1 cellular context compared by ENCODE assay signal in the genomic region with DNA sequence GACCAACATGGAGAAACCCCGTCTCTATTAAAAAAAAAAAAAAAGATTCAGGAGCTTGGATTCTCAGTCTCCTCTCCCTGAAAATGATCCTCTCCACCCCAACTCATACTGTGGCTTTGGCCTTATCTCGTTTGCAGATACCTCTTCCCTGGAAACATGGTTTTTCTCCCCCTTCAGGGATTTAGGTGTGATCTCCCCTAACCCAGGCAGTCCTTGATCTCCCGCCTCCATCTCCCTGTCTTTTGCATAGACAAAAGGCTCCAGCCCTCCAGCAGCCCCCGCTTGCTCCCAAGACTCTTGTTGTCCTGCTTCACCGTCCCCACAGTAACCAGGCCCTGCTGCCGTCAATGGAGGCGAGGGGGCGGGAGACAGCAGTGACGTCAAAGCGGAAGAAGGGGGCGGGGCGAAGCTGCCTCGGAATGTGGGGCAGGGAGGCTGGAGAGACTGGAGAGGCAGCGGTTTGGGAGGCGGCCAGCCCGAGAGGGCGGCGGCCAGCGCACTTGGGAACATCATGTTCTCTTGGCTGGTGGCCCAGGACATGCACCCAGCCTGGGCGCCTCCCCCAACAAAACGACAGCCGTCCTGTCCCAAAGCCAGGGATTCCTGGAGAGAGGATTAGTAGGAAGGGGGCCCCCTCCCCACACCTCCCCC.
TF ChIP-seq lines count a peak whose summit lies in the region.

No MANE protein-coding gene starts in this region.

TF ChIP-seq in HepG2, 621 proteins besides CTCF, POLR2A, EP300 and RAD21 (continued from another document and continues in another):
- TF ChIP-seq ZNF407 (CRISPR knock-in tag; IDR thresholded peaks at IDR 0.05; ENCODE audit: not compliant biosample characterization) = no peak
- no peak for TF ChIP-seq ZFY (CRISPR knock-in tag; IDR thresholded peaks at IDR 0.05)
- 0 out of 2 replicates have a peak, but pooled peaks have one; percentile 9 for TF ChIP-seq ZNF747 (CRISPR knock-in tag; IDR thresholded peaks at IDR 0.05; ENCODE audit: borderline replicate concordance)
- TF ChIP-seq SOX13 (IDR thresholded peaks at IDR 0.05) = no peak
- peak in 1 of 2 experiments; percentile 29; a peak in 1 of 4 replicates for TF ChIP-seq SOX13 (CRISPR knock-in tag; conservative IDR thresholded peaks at IDR 0.05 in 1 of 2, IDR thresholded peaks at IDR 0.05 in 1 of 2)
- TF ChIP-seq KLF9 (CRISPR knock-in tag; IDR thresholded peaks at IDR 0.05; ENCODE audit: low read depth) = no peak
- TF ChIP-seq, protein P1, sequence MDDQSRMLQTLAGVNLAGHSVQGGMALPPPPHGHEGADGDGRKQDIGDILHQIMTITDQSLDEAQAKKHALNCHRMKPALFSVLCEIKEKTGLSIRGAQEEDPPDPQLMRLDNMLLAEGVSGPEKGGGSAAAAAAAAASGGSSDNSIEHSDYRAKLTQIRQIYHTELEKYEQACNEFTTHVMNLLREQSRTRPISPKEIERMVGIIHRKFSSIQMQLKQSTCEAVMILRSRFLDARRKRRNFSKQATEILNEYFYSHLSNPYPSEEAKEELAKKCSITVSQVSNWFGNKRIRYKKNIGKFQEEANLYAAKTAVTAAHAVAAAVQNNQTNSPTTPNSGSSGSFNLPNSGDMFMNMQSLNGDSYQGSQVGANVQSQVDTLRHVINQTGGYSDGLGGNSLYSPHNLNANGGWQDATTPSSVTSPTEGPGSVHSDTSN (CRISPR knock-in tag; IDR thresholded peaks at IDR 0.05; ENCODE audit: borderline replicate concordance) = no peak
- 0 out of 2 replicates have a peak, but pooled peaks have one; percentile 26 for TF ChIP-seq ZNF792 (CRISPR knock-in tag; IDR thresholded peaks at IDR 0.05)
- TF ChIP-seq ZFAT (CRISPR knock-in tag; conservative IDR thresholded peaks at IDR 0.05) = no peak
- 0 out of 2 replicates have a peak, but pooled peaks have one; percentile 28 for TF ChIP-seq TFDP2 (CRISPR knock-in tag; IDR thresholded peaks at IDR 0.05)
- TF ChIP-seq AKNA (CRISPR knock-in tag; IDR thresholded peaks at IDR 0.05; ENCODE audit: borderline replicate concordance) = no peak
- no peak for TF ChIP-seq JARID2 (CRISPR knock-in tag; IDR thresholded peaks at IDR 0.05; ENCODE audit: insufficient replicate concordance)
- no peak for TF ChIP-seq JUN (CRISPR knock-in tag; IDR thresholded peaks at IDR 0.05)
- no peak for TF ChIP-seq GPN1 (CRISPR knock-in tag; IDR thresholded peaks at IDR 0.05; ENCODE audit: borderline replicate concordance)
- TF ChIP-seq MIXL1 (CRISPR knock-in tag; IDR thresholded peaks at IDR 0.05) = no peak
- no peak for TF ChIP-seq ZBTB20 (CRISPR knock-in tag; IDR thresholded peaks at IDR 0.05; ENCODE audit: borderline replicate concordance, low read depth)
- TF ChIP-seq, protein P2, sequence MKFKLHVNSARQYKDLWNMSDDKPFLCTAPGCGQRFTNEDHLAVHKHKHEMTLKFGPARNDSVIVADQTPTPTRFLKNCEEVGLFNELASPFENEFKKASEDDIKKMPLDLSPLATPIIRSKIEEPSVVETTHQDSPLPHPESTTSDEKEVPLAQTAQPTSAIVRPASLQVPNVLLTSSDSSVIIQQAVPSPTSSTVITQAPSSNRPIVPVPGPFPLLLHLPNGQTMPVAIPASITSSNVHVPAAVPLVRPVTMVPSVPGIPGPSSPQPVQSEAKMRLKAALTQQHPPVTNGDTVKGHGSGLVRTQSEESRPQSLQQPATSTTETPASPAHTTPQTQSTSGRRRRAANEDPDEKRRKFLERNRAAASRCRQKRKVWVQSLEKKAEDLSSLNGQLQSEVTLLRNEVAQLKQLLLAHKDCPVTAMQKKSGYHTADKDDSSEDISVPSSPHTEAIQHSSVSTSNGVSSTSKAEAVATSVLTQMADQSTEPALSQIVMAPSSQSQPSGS (CRISPR knock-in tag; IDR thresholded peaks at IDR 0.05) = no peak
- TF ChIP-seq, protein P3, sequence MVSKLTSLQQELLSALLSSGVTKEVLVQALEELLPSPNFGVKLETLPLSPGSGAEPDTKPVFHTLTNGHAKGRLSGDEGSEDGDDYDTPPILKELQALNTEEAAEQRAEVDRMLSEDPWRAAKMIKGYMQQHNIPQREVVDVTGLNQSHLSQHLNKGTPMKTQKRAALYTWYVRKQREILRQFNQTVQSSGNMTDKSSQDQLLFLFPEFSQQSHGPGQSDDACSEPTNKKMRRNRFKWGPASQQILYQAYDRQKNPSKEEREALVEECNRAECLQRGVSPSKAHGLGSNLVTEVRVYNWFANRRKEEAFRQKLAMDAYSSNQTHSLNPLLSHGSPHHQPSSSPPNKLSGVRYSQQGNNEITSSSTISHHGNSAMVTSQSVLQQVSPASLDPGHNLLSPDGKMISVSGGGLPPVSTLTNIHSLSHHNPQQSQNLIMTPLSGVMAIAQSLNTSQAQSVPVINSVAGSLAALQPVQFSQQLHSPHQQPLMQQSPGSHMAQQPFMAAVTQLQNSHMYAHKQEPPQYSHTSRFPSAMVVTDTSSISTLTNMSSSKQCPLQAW (CRISPR knock-in tag; IDR thresholded peaks at IDR 0.05) = no peak; the same call in 1 of the 2 replicates
- no peak for TF ChIP-seq PAF1 (CRISPR knock-in tag; IDR thresholded peaks at IDR 0.05)
- TF ChIP-seq RXRB (CRISPR knock-in tag; IDR thresholded peaks at IDR 0.05; ENCODE audit: borderline replicate concordance) = no peak; the same call in 1 of the 2 replicates
- TF ChIP-seq ZFYVE20 (CRISPR knock-in tag; IDR thresholded peaks at IDR 0.05; ENCODE audit: borderline replicate concordance, low read depth) = no peak
- TF ChIP-seq MBNL3 (CRISPR knock-in tag; conservative IDR thresholded peaks at IDR 0.05) = no peak
- TF ChIP-seq SKIL (CRISPR knock-in tag; IDR thresholded peaks at IDR 0.05; ENCODE audit: borderline replicate concordance) = no peak
- no peak for TF ChIP-seq ZNF260 (CRISPR knock-in tag; IDR thresholded peaks at IDR 0.05; ENCODE audit: borderline replicate concordance, low read depth)
- TF ChIP-seq TARDBP (CRISPR knock-in tag; IDR thresholded peaks at IDR 0.05) = no peak
- TF ChIP-seq ZNF431 (CRISPR knock-in tag; IDR thresholded peaks at IDR 0.05; ENCODE audit: borderline replicate concordance, low read depth) = 0 out of 2 replicates have a peak, but pooled peaks have one; percentile 39
- TF ChIP-seq, protein P4, sequence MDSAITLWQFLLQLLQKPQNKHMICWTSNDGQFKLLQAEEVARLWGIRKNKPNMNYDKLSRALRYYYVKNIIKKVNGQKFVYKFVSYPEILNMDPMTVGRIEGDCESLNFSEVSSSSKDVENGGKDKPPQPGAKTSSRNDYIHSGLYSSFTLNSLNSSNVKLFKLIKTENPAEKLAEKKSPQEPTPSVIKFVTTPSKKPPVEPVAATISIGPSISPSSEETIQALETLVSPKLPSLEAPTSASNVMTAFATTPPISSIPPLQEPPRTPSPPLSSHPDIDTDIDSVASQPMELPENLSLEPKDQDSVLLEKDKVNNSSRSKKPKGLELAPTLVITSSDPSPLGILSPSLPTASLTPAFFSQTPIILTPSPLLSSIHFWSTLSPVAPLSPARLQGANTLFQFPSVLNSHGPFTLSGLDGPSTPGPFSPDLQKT (CRISPR knock-in tag; IDR thresholded peaks at IDR 0.05; ENCODE audit: borderline replicate concordance) = no peak
- TF ChIP-seq RFXAP (CRISPR knock-in tag; IDR thresholded peaks at IDR 0.05; ENCODE audit: borderline replicate concordance) = no peak
